ENCODE assay signal across 16 cellular contexts in the genomic region with DNA sequence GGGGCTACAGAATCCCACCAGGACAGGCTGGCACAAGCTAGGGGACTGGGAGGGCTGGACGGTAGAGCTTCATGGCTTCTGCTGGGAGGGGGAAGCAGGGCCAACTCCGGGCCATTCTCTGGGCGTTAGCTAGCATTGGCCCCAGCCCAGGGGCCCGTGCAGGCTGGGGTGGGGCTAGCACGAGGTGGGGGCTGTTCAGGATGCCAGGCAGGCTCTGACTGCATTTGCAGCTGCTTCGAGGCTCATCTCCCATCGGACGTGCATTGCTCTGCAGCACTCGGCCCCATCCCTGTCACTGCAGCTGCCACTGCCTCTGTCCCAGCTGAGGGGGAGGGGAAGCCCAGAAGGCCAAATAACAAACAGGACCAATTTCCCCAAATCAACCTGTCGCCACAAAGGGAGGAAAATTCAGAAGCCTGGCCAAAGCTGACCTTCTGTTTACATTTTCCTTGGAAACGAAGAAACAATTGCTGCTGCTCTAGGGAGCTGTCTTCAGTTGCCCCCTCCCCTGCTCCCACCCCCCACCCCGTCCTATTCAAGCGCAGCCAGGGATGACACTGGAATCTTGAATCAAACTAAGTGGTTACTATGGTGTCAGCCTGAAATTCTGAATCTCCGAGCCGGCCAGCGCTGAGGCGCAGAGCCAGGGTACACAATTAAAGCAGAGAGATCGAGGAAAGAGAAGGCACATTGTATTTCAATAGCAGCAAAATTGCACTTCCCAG.
DNase-seq lines count a peak whose midpoint lies in the region.
"Had no signal": no experiment of that assay in that cellular context is flagged by ENCODE, and none has a peak within 500 bp of the region (broad histone marks: within the 10 kb centered on the region; RNA-seq: fewer than 3 reads in every experiment).

No MANE protein-coding gene starts in this region.

- H2AK5ac ChIP-seq in neuronal stem cell (ENCODE audit: low read depth, low read length), result peak overlapping the region; percentile 83

- H3K4me3 ChIP-seq in neuronal stem cell (ENCODE audit: low read length in 2 of 2), result peak overlapping the region in 1 of 2 donors; percentile 8
- H3K4me3 ChIP-seq: ascending aorta, transverse colon had no signal

- H4K8ac ChIP-seq in neuronal stem cell (ENCODE audit: low read depth, low read length), result no peak overlapping the region

- DNase-seq in D341Med (ENCODE audit: low spot score) (peak; percentile 20), NCI-H1092 treated with DMSO at 0.1 percent for 48 hours (lab: John Stamatoyannopoulos, UW) (peak; percentile 90), globus pallidus (ENCODE audit: low spot score) (peak; percentile 22), neuronal stem cell (ENCODE audit: low spot score) (peak; percentile 40), SW480 (ENCODE audit: low spot score) (no peak), SHP77 (lab: John Stamatoyannopoulos, UW) (no peak), H4 (ENCODE audit: low spot score) (no peak), NCI-H1048 (lab: John Stamatoyannopoulos, UW) (no peak)
- DNase-seq: activated CD4-positive, CD25-positive, alpha-beta regulatory T cell treated with anti-CD3 and anti-CD28 coated beads, Interleukin-2, amount 50 U/mL, for 72 hours; NCI-H2171 treated with DMSO at 0.1 percent for 48 hours; stimulated activated CD4-positive, alpha-beta T cell treated with anti-CD3 and anti-CD28 coated beads, Interleukin-12 subunit alpha, Interleukin-12 subunit beta, amount 100 ng/mL, for 4 hours; stimulated activated naive CD4-positive, alpha-beta T cell; T-helper 2 cell; transverse colon had no signal

- WGBS in neuronal stem cell (ENCODE audit: extremely low coverage in 2 of 2, insufficient read length in 2 of 2, insufficient replicate concordance in 1 of 2), 2 donors, result no CpG with 5 or more reads among the region's 18 CpGs

- peak overlapping the region; percentile 7 for H4K91ac ChIP-seq in neuronal stem cell (ENCODE audit: low read depth, low read length, poor library complexity)

- H3K27ac ChIP-seq in neuronal stem cell (replicated peaks; ENCODE audit: low read length), result peak overlapping the region; percentile 82
- H3K27ac ChIP-seq: ascending aorta, epithelial cell of prostate, transverse colon had no signal

- H3K18ac ChIP-seq in neuronal stem cell (ENCODE audit: low read length), result peak overlapping the region; percentile 95

- peak overlapping the region; percentile 27 for H3K14ac ChIP-seq in neuronal stem cell (ENCODE audit: low read length)

- peak overlapping the region; percentile 52 for H2BK12ac ChIP-seq in neuronal stem cell (ENCODE audit: low read length)

- H3K27me3 ChIP-seq in neuronal stem cell (ENCODE audit: control insufficient read depth in 3 of 3, insufficient read depth in 3 of 3, low read depth in 1 of 3, low read length in 3 of 3), result no peaks in the 10 kb centered on the region
- H3K27me3 ChIP-seq: ascending aorta had no signal

- peak overlapping the region; percentile 44 for H2BK15ac ChIP-seq in neuronal stem cell (ENCODE audit: low read length)

- no peaks in the 10 kb centered on the region for H3K36me3 ChIP-seq in neuronal stem cell (replicated peaks in 1 of 2; ENCODE audit: control insufficient read depth in 2 of 2, insufficient read depth in 2 of 2, low read length in 2 of 2)
- H3K36me3 ChIP-seq: ascending aorta, transverse colon had no signal

- H2BK5ac ChIP-seq in neuronal stem cell (ENCODE audit: low read length), result peak overlapping the region; percentile 69

- H3K9ac ChIP-seq in neuronal stem cell (ENCODE audit: low read depth, low read length, poor library complexity), result no peak overlapping the region

- peak overlapping the region; percentile 0 for H2BK120ac ChIP-seq in neuronal stem cell (ENCODE audit: low read depth, low read length)

- H3K79me1 ChIP-seq in neuronal stem cell (ENCODE audit: low read depth, low read length), result no peaks in the 10 kb centered on the region

- no peaks in the 10 kb centered on the region for H3K9me3 ChIP-seq in neuronal stem cell (replicated peaks in 1 of 2; ENCODE audit: control insufficient read depth in 2 of 2, insufficient read depth in 1 of 2, low read depth in 1 of 2, low read length in 2 of 2)
- H3K9me3 ChIP-seq: ascending aorta, transverse colon had no signal

- peak overlapping the region; percentile 34 for H2AFZ ChIP-seq in neuronal stem cell (ENCODE audit: low read length)

- H3K23ac ChIP-seq in neuronal stem cell (ENCODE audit: low read depth, low read length, poor library complexity), result no peak overlapping the region

- H3K4me2 ChIP-seq in neuronal stem cell (ENCODE audit: insufficient read depth, low read length, poor library complexity, severe bottlenecking), result peak overlapping the region; percentile 21

- H3K4me1 ChIP-seq in neuronal stem cell (ENCODE audit: control insufficient read depth in 2 of 2, insufficient read depth in 1 of 2, low read depth in 1 of 2, low read length in 2 of 2), result peaks cover 43 to 76% of the 10 kb centered on the region in 2 donors
- H3K4me1 ChIP-seq: ascending aorta, transverse colon had no signal

- no peak overlapping the region for H3K4ac ChIP-seq in neuronal stem cell (ENCODE audit: low read length)

Comparison
In these comparisons a context has a peak if more than half of its experiments do, and no peak if none do; other contexts are left out.
1. DNase-seq: peak in D341Med (single experiment), NCI-H1092 treated with DMSO at 0.1 percent for 48 hours (single experiment), globus pallidus (single experiment) and neuronal stem cell (single experiment); none in SW480 (single experiment), SHP77 (0 of 2), H4 (single experiment) and NCI-H1048 (single experiment).